15 cellular contexts compared by ENCODE assay signal in genomic region chr7:101128040-101128834, GRCh38. TPM values are rescaled to one million over a fixed set of nuclear protein-coding genes. Genes with fewer than 3 reads are reported as not detected.
DNase-seq lines count a peak whose midpoint lies in the region; ATAC-seq and TF ChIP-seq lines count a peak whose summit lies in the region.
"Had no signal": no experiment of that assay in that cellular context is flagged by ENCODE, and none has a peak within 500 bp of the region (broad histone marks: within the 10 kb centered on the region; RNA-seq: fewer than 3 reads in every experiment).

No MANE protein-coding gene starts in this region.

- ATAC-seq in Right ventricle myocardium superior (ENCODE audit: poor library complexity), result no peak
- ATAC-seq in GM21381 (IDR thresholded peaks at IDR 0.05; ENCODE audit: unreplicated experiment), result no peak

- 71 to 78% methylated on average over 14 of the region's 14 CpGs for WGBS in lower leg skin, 2 donors

- H3K4me3 ChIP-seq in left ventricle myocardium inferior, result peak overlapping the region; percentile 51
- peak overlapping the region; percentile 52 for H3K4me3 ChIP-seq in kidney epithelial cell (ENCODE audit: low read depth, low read length)
- no peak overlapping the region for H3K4me3 ChIP-seq in lower leg skin (ENCODE audit: low read depth, poor library complexity, severe bottlenecking)

- TF ChIP-seq CTCF in left ventricle myocardium inferior (IDR thresholded peaks at IDR 0.05; ENCODE audit: borderline replicate concordance), result no peak
- TF ChIP-seq CTCF in kidney epithelial cell (IDR thresholded peaks at IDR 0.05; ENCODE audit: insufficient read depth, low read length, poor library complexity, severe bottlenecking), result no peak
- TF ChIP-seq CTCF in lower leg skin (IDR thresholded peaks at IDR 0.05), result no peak

- H3K36me3 ChIP-seq in left ventricle myocardium inferior (no peaks in the 10 kb centered on the region), kidney epithelial cell (ENCODE audit: control insufficient read depth, insufficient read depth, low read length) (no peaks in the 10 kb centered on the region)
- H3K36me3 ChIP-seq: vagina had no signal

- no peak overlapping the region for H3K27ac ChIP-seq in left ventricle myocardium inferior (replicated peaks)

- no peaks in the 10 kb centered on the region for H3K27me3 ChIP-seq in left ventricle myocardium inferior (ENCODE audit: low read depth)
- no peaks in the 10 kb centered on the region for H3K27me3 ChIP-seq in kidney epithelial cell (ENCODE audit: control insufficient read depth, insufficient read depth, low read length)
- H3K27me3 ChIP-seq: vagina had no signal

- no peaks in the 10 kb centered on the region for H3K9me3 ChIP-seq in left ventricle myocardium inferior (replicated peaks)
- H3K9me3 ChIP-seq: vagina had no signal

- TF ChIP-seq POLR2A in lower leg skin (IDR thresholded peaks at IDR 0.05), result no peak

- DNase-seq in left ventricle myocardium inferior, result no peak
- DNase-seq in Right ventricle myocardium superior, result no peak
- DNase-seq in astrocyte of the hippocampus (ENCODE audit: low read depth, low spot score), result peak; percentile 60
- no peak for DNase-seq in kidney epithelial cell (ENCODE audit: low read depth)
- no peak for DNase-seq in GM19238 (ENCODE audit: insufficient read length, low spot score)
- DNase-seq in SK-N-DZ (ENCODE audit: low spot score), result no peak
- no peak for DNase-seq in lower leg skin (ENCODE audit: low spot score in 2 of 2)
- DNase-seq: activated CD8-positive, alpha-beta memory T cell treated with anti-CD3 and anti-CD28 coated beads, Interleukin-2, amount 50 U/mL, for 48 hours; amniotic stem cell; NCI-H82; T-helper 9 cell had no signal

- intact Hi-C loops in left ventricle myocardium inferior (cut with micrococcal nuclease) (no loop called here), Right ventricle myocardium superior (cut with DNase I) (no loop called here), lower leg skin (cut with DNase I; ENCODE audit: low total_unique reads) (no loop called here)

- peaks cover 35% of the 10 kb centered on the region for H3K4me1 ChIP-seq in left ventricle myocardium inferior

RNA-seq across cellular contexts. Expression of gene SERPINE1, which starts 1.3 kb away (rescaled TPM):
- total RNA-seq in left ventricle myocardium inferior, result 4.3 TPM
- total RNA-seq in Right ventricle myocardium superior, result 1.6 TPM
- total RNA-seq in kidney epithelial cell, result 229 and 245 TPM in 2 replicates
- not detected in 2 replicates for polyA plus RNA-seq in SK-N-DZ (2014; cell fraction: cytosol; rRNA removed)
- not detected in 2 replicates for polyA plus RNA-seq in SK-N-DZ (2014; cell fraction: nucleus; rRNA removed)
- 1 to 10 TPM; 4.8 to 9.4 (median 8.9) TPM for total RNA-seq in lower leg skin

RNA-seq across cellular contexts. Expression of gene AP1S1, which starts 26.0 kb away (rescaled TPM):
- total RNA-seq in left ventricle myocardium inferior (10.7 TPM), Right ventricle myocardium superior (14.1 TPM), kidney epithelial cell (155 and 183 TPM in 2 replicates), lower leg skin (10 to 100 TPM; 52.9 to 81.2 (median 61.2) TPM)
- polyA plus RNA-seq in SK-N-DZ (2014; cell fraction: cytosol; rRNA removed), result 210 and 218 TPM in 2 replicates
- 108 and 136 TPM in 2 replicates for polyA plus RNA-seq in SK-N-DZ (2014; cell fraction: nucleus; rRNA removed)

RNA-seq across cellular contexts. Expression of gene VGF, which starts 37.1 kb away (rescaled TPM):
- total RNA-seq in left ventricle myocardium inferior (not detected), Right ventricle myocardium superior (not detected), kidney epithelial cell (17.5 and 17.8 TPM in 2 replicates), lower leg skin (1 to 10 TPM in 2 of 4 donors, under 1 TPM in 1, not detected in 1; 0.91 to 6.3 (median 2.5) TPM)
- polyA plus RNA-seq in SK-N-DZ (2014; cell fraction: cytosol; rRNA removed), result 4.9 and 8.2 TPM in 2 replicates
- 3.6 and 3.9 TPM in 2 replicates for polyA plus RNA-seq in SK-N-DZ (2014; cell fraction: nucleus; rRNA removed)
- total RNA-seq: lung microvascular endothelial cell had no signal

RNA-seq across cellular contexts. Expression of gene TRIM56, which starts 43.0 kb away (rescaled TPM):
- 17.0 TPM for total RNA-seq in left ventricle myocardium inferior
- total RNA-seq in Right ventricle myocardium superior, result 16.7 TPM
- 15.8 and 16.7 TPM in 2 replicates for total RNA-seq in kidney epithelial cell
- 0.80 and 1.2 TPM in 2 replicates for polyA plus RNA-seq in SK-N-DZ (2014; cell fraction: cytosol; rRNA removed)
- 0.45 and 0.71 TPM in 2 replicates for polyA plus RNA-seq in SK-N-DZ (2014; cell fraction: nucleus; rRNA removed)
- 10 to 100 TPM; 13.9 to 22.2 (median 17.3) TPM for total RNA-seq in lower leg skin

RNA-seq across cellular contexts. Expression of gene NAT16, which starts 51.9 kb away (rescaled TPM):
- total RNA-seq in left ventricle myocardium inferior (not detected), Right ventricle myocardium superior (not detected), kidney epithelial cell (not detected in 2 replicates), lower leg skin (not detected)
- not detected in 2 replicates for polyA plus RNA-seq in SK-N-DZ (2014; cell fraction: cytosol; rRNA removed)
- 0.24 TPM in 1 of 2 replicates, not detected in the other for polyA plus RNA-seq in SK-N-DZ (2014; cell fraction: nucleus; rRNA removed)
- total RNA-seq: lung microvascular endothelial cell, vagina had no signal
- polyA plus RNA-seq: esophagus had no signal

Comparison
In these comparisons a context has a peak if more than half of its experiments do, and no peak if none do; other contexts are left out.
1. RNA of gene SERPINE1, which starts 1.3 kb away (total RNA-seq): 229 to 245 TPM in kidney epithelial cell; 4.8 to 9.4 TPM in lower leg skin, 4.3 TPM in left ventricle myocardium inferior (single experiment) and 1.6 TPM in Right ventricle myocardium superior (single experiment); every median in the first group is over 10 times any median in the second.